Comparison of ENCODE assay signal across 1 cellular context in genomic region chr20:46089338-46090094, GRCh38.
A peak's percentile ranks its signal among the peaks of the same experiment; 100 is the strongest.
TF ChIP-seq lines count a peak whose summit lies in the region.

NCOA5 (minus strand) TSS chr20:46089962; CDS start chr20:46079424, 10,538 bp downstream.

TF ChIP-seq in HepG2, 621 proteins besides CTCF, POLR2A, EP300 and RAD21 (continued from another document and continues in another):
- TF ChIP-seq HMGXB3 (CRISPR knock-in tag; IDR thresholded peaks at IDR 0.05; ENCODE audit: borderline replicate concordance) (peak; percentile 82; the same call in 1 of the 2 replicates), TRIM24 (CRISPR knock-in tag; IDR thresholded peaks at IDR 0.05) (no peak), ZNF430 (CRISPR knock-in tag; IDR thresholded peaks at IDR 0.05) (peak; percentile 53), AGO2 (optimal IDR thresholded peaks at IDR 0.05; ENCODE audit: low read depth, low read length) (peak; percentile 93), ZNF710 (CRISPR knock-in tag; IDR thresholded peaks at IDR 0.05; ENCODE audit: borderline replicate concordance) (peak; percentile 38; the same call in 1 of the 2 replicates), ZMAT3 (CRISPR knock-in tag; conservative IDR thresholded peaks at IDR 0.05) (peak; percentile 90; the same call in 1 of the 2 replicates), ZNF317 (CRISPR knock-in tag; IDR thresholded peaks at IDR 0.05) (peak; percentile 68; the same call in 1 of the 2 replicates), ZFYVE20 (CRISPR knock-in tag; IDR thresholded peaks at IDR 0.05; ENCODE audit: borderline replicate concordance, low read depth) (peak; percentile 81; the same call in 1 of the 2 replicates), ELF1 (CRISPR knock-in tag; IDR thresholded peaks at IDR 0.05) (peak; percentile 88), ZNF646 (CRISPR knock-in tag; IDR thresholded peaks at IDR 0.05) (no peak; the same call in 1 of the 2 replicates), ZNF644 (CRISPR knock-in tag; IDR thresholded peaks at IDR 0.05; ENCODE audit: low read depth) (no peak; the same call in 1 of the 2 replicates), ZNF431 (CRISPR knock-in tag; IDR thresholded peaks at IDR 0.05; ENCODE audit: borderline replicate concordance, low read depth) (peak; percentile 9; the same call in 1 of the 2 replicates), DNMT3B (CRISPR knock-in tag; conservative IDR thresholded peaks at IDR 0.05) (peak; percentile 73; the same call in 1 of the 2 replicates), MEIS2 (CRISPR knock-in tag; IDR thresholded peaks at IDR 0.05) (peak; percentile 89), RELA (CRISPR knock-in tag; IDR thresholded peaks at IDR 0.05) (peak; percentile 58; the same call in 1 of the 2 replicates), SRY (CRISPR knock-in tag; IDR thresholded peaks at IDR 0.05) (peak; percentile 99; the same call in 1 of the 2 replicates), HDAC6 (IDR thresholded peaks at IDR 0.05; ENCODE audit: low read depth, low read length) (no peak), ZNF510 (CRISPR knock-in tag; IDR thresholded peaks at IDR 0.05; ENCODE audit: low read depth) (peak; percentile 37; the same call in 1 of the 2 replicates), TBP (CRISPR knock-in tag; IDR thresholded peaks at IDR 0.05) (no peak; the same call in 1 of the 2 replicates), ZNF572 (CRISPR knock-in tag; IDR thresholded peaks at IDR 0.05) (no peak), ZNF768 (CRISPR knock-in tag; IDR thresholded peaks at IDR 0.05) (peak; percentile 69), MTA3 (CRISPR knock-in tag; IDR thresholded peaks at IDR 0.05) (no peak), ZNF367 (CRISPR knock-in tag; IDR thresholded peaks at IDR 0.05; ENCODE audit: borderline replicate concordance) (no peak; the same call in 1 of the 2 replicates), AKAP8 (CRISPR knock-in tag; IDR thresholded peaks at IDR 0.05) (peak; percentile 86), TBX2 (CRISPR knock-in tag; IDR thresholded peaks at IDR 0.05; ENCODE audit: borderline replicate concordance) (peak; percentile 71), KDM5A (IDR thresholded peaks at IDR 0.05; ENCODE audit: borderline replicate concordance, low read length) (peak; percentile 83; the same call in 1 of the 2 replicates), LRRFIP1 (CRISPR knock-in tag; conservative IDR thresholded peaks at IDR 0.05) (peak; percentile 71; the same call in 1 of the 2 replicates), ZNF556 (CRISPR knock-in tag; IDR thresholded peaks at IDR 0.05; ENCODE audit: borderline replicate concordance) (peak; percentile 97; the same call in 1 of the 2 replicates), ZNF878 (CRISPR knock-in tag; IDR thresholded peaks at IDR 0.05) (no peak), ZNF841 (CRISPR knock-in tag; IDR thresholded peaks at IDR 0.05; ENCODE audit: borderline replicate concordance) (no peak; the same call in 1 of the 2 replicates), ZNF337 (CRISPR knock-in tag; IDR thresholded peaks at IDR 0.05; ENCODE audit: borderline replicate concordance, low read depth) (peak; percentile 93; the same call in 1 of the 2 replicates), ESRRA (CRISPR knock-in tag; IDR thresholded peaks at IDR 0.05; ENCODE audit: low read depth) (peak; percentile 76), ZUFSP (CRISPR knock-in tag; IDR thresholded peaks at IDR 0.05; ENCODE audit: borderline replicate concordance) (no peak), MTF1 (CRISPR knock-in tag; IDR thresholded peaks at IDR 0.05) (no peak), ZNF574 (CRISPR knock-in tag; IDR thresholded peaks at IDR 0.05) (peak; percentile 96), FOXP4 (CRISPR knock-in tag; IDR thresholded peaks at IDR 0.05) (peak; percentile 76)
